ENCODE assay signal across 8 cellular contexts in genomic region chr4:77157859-77158486, GRCh38. TPM values are rescaled to one million over a fixed set of nuclear protein-coding genes. Genes with fewer than 3 reads are reported as not detected.
DNase-seq lines count a peak whose midpoint lies in the region; FAIRE-seq and TF ChIP-seq lines count a peak whose summit lies in the region.

No MANE protein-coding gene starts in this region.

- H2BK120ac ChIP-seq in neuronal stem cell (ENCODE audit: low read depth, low read length) = peak overlapping the region; percentile 99

- H4K8ac ChIP-seq in neuronal stem cell (ENCODE audit: low read depth, low read length) = no peak overlapping the region

- H3K4ac ChIP-seq in neuronal stem cell (ENCODE audit: low read length) = peak overlapping the region; percentile 95

- H3K79me1 ChIP-seq in neuronal stem cell (ENCODE audit: low read depth, low read length) = peaks cover 3% of the 10 kb centered on the region

- peak overlapping the region; percentile 100 for H2BK5ac ChIP-seq in neuronal stem cell (ENCODE audit: low read length)

- peak overlapping the region; percentile 100 for H3K18ac ChIP-seq in neuronal stem cell (ENCODE audit: low read length)

- H2AFZ ChIP-seq in neuronal stem cell (ENCODE audit: low read length) = peak overlapping the region; percentile 94

- H3K4me2 ChIP-seq in DOHH2 (ENCODE audit: low read length) = peak overlapping the region; percentile 93
- H3K4me2 ChIP-seq in neuronal stem cell (ENCODE audit: insufficient read depth, low read length, poor library complexity, severe bottlenecking) = peak overlapping the region; percentile 70

- WGBS in neuronal stem cell (ENCODE audit: extremely low coverage in 2 of 2, insufficient read length in 2 of 2, insufficient replicate concordance in 1 of 2), 2 donors = no CpG with 5 or more reads among the region's 53 CpGs

- peak overlapping the region; percentile 100 for H3K27ac ChIP-seq in DOHH2 (ENCODE audit: low read depth, low read length)
- H3K27ac ChIP-seq in neuronal stem cell (replicated peaks; ENCODE audit: low read length) = peak overlapping the region; percentile 98
- peak overlapping the region; percentile 79 for H3K27ac ChIP-seq in stomach smooth muscle (ENCODE audit: low read length)

- DNase-seq in H54 (ENCODE audit: insufficient read length, low spot score) = peak; percentile 63
- DNase-seq in LoVo (ENCODE audit: low spot score) = peak; percentile 73
- peak; percentile 58 for DNase-seq in SHP77 treated with DMSO at 0.1 percent for 48 hours (lab: John Stamatoyannopoulos, UW)
- peak; percentile 41 to 60 (median 44) for DNase-seq in activated naive CD4-positive, alpha-beta T cell (lab: John Stamatoyannopoulos, UW)
- peak; percentile 70 for DNase-seq in foreskin melanocyte
- DNase-seq in neuronal stem cell (ENCODE audit: low spot score) = peak; percentile 88

- no peak for TF ChIP-seq CTCF in DOHH2 (IDR thresholded peaks at IDR 0.05; ENCODE audit: low read depth, low read length, poor library complexity, severe bottlenecking)

- FAIRE-seq in H54 (lab: Jason Lieb, UNC) = no peak

- H2BK12ac ChIP-seq in neuronal stem cell (ENCODE audit: low read length) = no peak overlapping the region

- peak overlapping the region; percentile 98 for H2AK5ac ChIP-seq in neuronal stem cell (ENCODE audit: low read depth, low read length)

- H3K4me1 ChIP-seq in DOHH2 (ENCODE audit: control insufficient read depth, low read length) (peaks cover 50% of the 10 kb centered on the region), neuronal stem cell (ENCODE audit: control insufficient read depth in 2 of 2, insufficient read depth in 1 of 2, low read depth in 1 of 2, low read length in 2 of 2) (peaks cover 16 to 32% of the 10 kb centered on the region in 2 donors), stomach smooth muscle (ENCODE audit: control insufficient read depth, insufficient read depth, low read length) (peaks cover 7% of the 10 kb centered on the region)

- peaks cover 47% of the 10 kb centered on the region for H3K79me2 ChIP-seq in DOHH2 (ENCODE audit: control insufficient read depth, low read length)

- H3K36me3 ChIP-seq in DOHH2 (ENCODE audit: control insufficient read depth, low read length) = peaks cover 55% of the 10 kb centered on the region
- H3K36me3 ChIP-seq in neuronal stem cell (replicated peaks in 1 of 2; ENCODE audit: control insufficient read depth in 2 of 2, insufficient read depth in 2 of 2, low read length in 2 of 2) = peaks cover 15 to 48% of the 10 kb centered on the region in 2 donors
- peaks cover 5 to 8% of the 10 kb centered on the region in 2 donors for H3K36me3 ChIP-seq in stomach smooth muscle (ENCODE audit: control insufficient read depth in 2 of 2, insufficient read depth in 2 of 2, low read length in 2 of 2)

- peak overlapping the region; percentile 99 for H3K23ac ChIP-seq in neuronal stem cell (ENCODE audit: low read depth, low read length, poor library complexity)

- no peak overlapping the region for H4K91ac ChIP-seq in neuronal stem cell (ENCODE audit: low read depth, low read length, poor library complexity)

- H3K9ac ChIP-seq in neuronal stem cell (ENCODE audit: low read depth, low read length, poor library complexity) (peak overlapping the region; percentile 98), stomach smooth muscle (ENCODE audit: low read length in 2 of 2) (peak overlapping the region; percentile 68 to 73)

- peaks cover 29% of the 10 kb centered on the region for H3F3A ChIP-seq in DOHH2 (ENCODE audit: control insufficient read depth, insufficient read depth)

- H2BK15ac ChIP-seq in neuronal stem cell (ENCODE audit: low read length) = no peak overlapping the region

- H3K9me3 ChIP-seq in DOHH2 (ENCODE audit: control insufficient read depth, insufficient read depth, low read length) (no peaks in the 10 kb centered on the region), neuronal stem cell (replicated peaks in 1 of 2; ENCODE audit: control insufficient read depth in 2 of 2, insufficient read depth in 1 of 2, low read depth in 1 of 2, low read length in 2 of 2) (no peaks in the 10 kb centered on the region), stomach smooth muscle (ENCODE audit: control insufficient read depth in 2 of 2, low read length in 2 of 2) (no peaks in the 10 kb centered on the region)

- peak; percentile 20; the same call in 1 of the 2 replicates for TF ChIP-seq POLR2A in H54 (IDR thresholded peaks at IDR 0.05; ENCODE audit: low read depth, low read length)

- H3K9me2 ChIP-seq in DOHH2 (replicated peaks; ENCODE audit: control insufficient read depth, low read length) = no peaks in the 10 kb centered on the region

- peaks cover 20% of the 10 kb centered on the region for H4K20me1 ChIP-seq in DOHH2 (ENCODE audit: control insufficient read depth, insufficient read depth, low read depth, low read length)

- H3K14ac ChIP-seq in neuronal stem cell (ENCODE audit: low read length) = no peak overlapping the region

- no peaks in the 10 kb centered on the region for H3K27me3 ChIP-seq in DOHH2 (ENCODE audit: control insufficient read depth, low read length)
- H3K27me3 ChIP-seq in neuronal stem cell (ENCODE audit: control insufficient read depth in 3 of 3, insufficient read depth in 3 of 3, low read depth in 1 of 3, low read length in 3 of 3) = no peaks in the 10 kb centered on the region
- H3K27me3 ChIP-seq in stomach smooth muscle (ENCODE audit: control insufficient read depth in 1 of 2, insufficient read depth in 2 of 2, low read length in 2 of 2) = no peaks in the 10 kb centered on the region

- peak overlapping the region; percentile 92 for H3K4me3 ChIP-seq in DOHH2 (ENCODE audit: low read length)
- peak overlapping the region; percentile 97 to 100 for H3K4me3 ChIP-seq in neuronal stem cell (ENCODE audit: low read length in 2 of 2)
- peak overlapping the region; percentile 84 to 98 for H3K4me3 ChIP-seq in stomach smooth muscle (ENCODE audit: low read length in 2 of 2)

RNA-seq across cellular contexts. Expression of gene CCNG2, which starts 1.0 kb away (rescaled TPM):
- polyA plus RNA-seq in neuronal stem cell (2013, experiment 1 of 2) = 66.4 TPM
- polyA plus RNA-seq in neuronal stem cell (2013, experiment 2 of 2) = 67.3 TPM

Comparison
In these comparisons a context has a peak if more than half of its experiments do, and no peak if none do; other contexts are left out.
1. Peak in every context shown above with its lines: DNase-seq, H3K4me3 ChIP-seq and H3K27ac ChIP-seq.